ENCODE assay signal across 8 cellular contexts in the genomic region with DNA sequence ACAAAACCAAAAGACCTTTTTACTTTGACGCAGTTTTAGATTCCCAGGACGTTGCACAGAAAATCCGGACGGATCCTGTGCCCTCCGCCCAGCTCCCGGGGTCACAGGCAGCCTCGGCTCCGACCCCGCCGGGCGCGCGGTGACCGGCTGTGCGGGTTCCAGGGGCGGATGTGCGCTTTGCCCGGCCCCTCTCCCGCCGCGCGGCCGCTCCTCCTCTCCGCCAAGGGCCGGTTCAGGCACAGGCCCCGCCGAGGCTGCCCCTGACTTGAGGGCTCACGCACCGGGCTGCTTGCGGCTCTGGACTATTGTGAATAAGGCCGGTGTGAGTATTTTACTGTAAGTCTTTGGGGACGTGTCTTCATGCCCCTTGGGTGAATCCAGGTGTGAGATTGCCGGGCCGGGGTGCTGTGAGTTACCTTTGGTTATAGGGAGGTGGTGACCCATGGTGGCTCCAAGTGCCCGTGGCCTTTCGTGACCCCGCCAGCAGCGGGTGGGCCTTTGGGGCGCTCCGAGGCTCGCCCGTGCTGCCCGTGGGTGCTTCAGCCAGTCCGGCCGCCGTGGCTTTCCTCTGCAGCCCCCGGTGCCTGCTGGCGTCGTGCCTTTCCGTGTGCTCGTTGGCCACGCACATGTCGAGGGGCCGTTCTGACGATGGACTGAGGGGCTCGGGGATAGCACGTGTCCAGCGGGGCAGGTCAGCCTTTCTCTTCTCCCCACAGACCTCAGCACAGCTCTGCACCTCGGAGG. TPM values are rescaled to one million over a fixed set of nuclear protein-coding genes. Genes with fewer than 3 reads are reported as not detected.
DNase-seq lines count a peak whose midpoint lies in the region; ATAC-seq and TF ChIP-seq lines count a peak whose summit lies in the region.

No MANE protein-coding gene starts in this region.

- no peaks in the 10 kb centered on the region for H3K36me3 Mint-ChIP-seq in chondrocyte (ENCODE audit: low read depth)

- H3K9me3 Mint-ChIP-seq in chondrocyte (ENCODE audit: low read depth) = peaks cover 10% of the 10 kb centered on the region

- H3K4me1 ChIP-seq in mesodermal cell (ENCODE audit: control insufficient read depth, insufficient read depth, low read length, poor library complexity, severe bottlenecking) = no peaks in the 10 kb centered on the region

- no peaks in the 10 kb centered on the region for H3K36me3 ChIP-seq in mesodermal cell (ENCODE audit: control insufficient read depth, insufficient read depth, low read length)

- H3K27me3 Mint-ChIP-seq in chondrocyte (ENCODE audit: low read depth) = peaks cover 33% of the 10 kb centered on the region

- no peak overlapping the region for H3K27ac Mint-ChIP-seq in chondrocyte (ENCODE audit: unreplicated experiment)

- H3K4me1 Mint-ChIP-seq in chondrocyte (ENCODE audit: low read depth) = peaks cover 4% of the 10 kb centered on the region

- WGBS in mesodermal cell (ENCODE audit: insufficient coverage in 2 of 2), 2 experiments = 48 to 50% methylated on average over 46 to 56 of the region's 59 CpGs

- no peak overlapping the region for H3K27ac ChIP-seq in mesodermal cell (ENCODE audit: low read depth, low read length, severe bottlenecking)

- H3K4me3 ChIP-seq in mesodermal cell (ENCODE audit: extremely low read depth, insufficient read depth, low read length, poor library complexity, severe bottlenecking) = peak overlapping the region; percentile 36

- DNase-seq in AG08395 (ENCODE audit: low spot score) (peak; percentile 21), HPDE6-E6E7 (ENCODE audit: extremely low spot score) (peak; percentile 22), chondrocyte (ENCODE audit: low spot score) (no peak), Ammon's horn (ENCODE audit: low spot score) (no peak), EL (no peak), NOMO-1 treated with DMSO at 0.1 percent for 48 hours (lab: John Stamatoyannopoulos, UW; ENCODE audit: unreplicated experiment) (no peak)

- peak; percentile 24 for ATAC-seq in GM19324 (IDR thresholded peaks at IDR 0.05; ENCODE audit: low FRiP score, unreplicated experiment)

- TF ChIP-seq CTCF in chondrocyte (IDR thresholded peaks at IDR 0.05) = no peak

- peak overlapping the region; percentile 71 for H3K4me3 Mint-ChIP-seq in chondrocyte (ENCODE audit: unreplicated experiment)

- H3K9me3 ChIP-seq in mesodermal cell (ENCODE audit: control insufficient read depth, low read length) = peaks cover 16% of the 10 kb centered on the region

RNA-seq across cellular contexts. Expression of a gene that starts 45.9 kb away (rescaled TPM):
- total RNA-seq in chondrocyte = 14.4 to 16.0 TPM (median 14.7 TPM) in 3 replicates
- 19.0 TPM for polyA plus RNA-seq in mesodermal cell (2013, experiment 1 of 2)
- 18.0 TPM for polyA plus RNA-seq in mesodermal cell (2013, experiment 2 of 2)

RNA-seq across cellular contexts. Expression of a gene that starts 46.1 kb away (rescaled TPM):
- total RNA-seq in chondrocyte = 7.9 to 10.1 TPM (median 9.6 TPM) in 3 replicates
- 9.0 TPM for polyA plus RNA-seq in mesodermal cell (2013, experiment 1 of 2)
- 8.4 TPM for polyA plus RNA-seq in mesodermal cell (2013, experiment 2 of 2)

Comparison
In these comparisons a context has a peak if more than half of its experiments do, and no peak if none do; other contexts are left out.
1. DNase-seq: peak in AG08395 (single experiment) and HPDE6-E6E7 (single experiment); none in chondrocyte (single experiment), Ammon's horn (single experiment), EL (single experiment) and NOMO-1 treated with DMSO at 0.1 percent for 48 hours (single experiment).